In genomic region chr17:75737133-75737962, GRCh38 we compare ENCODE assay signal across 13 cellular contexts. TPM values are rescaled to one million over a fixed set of nuclear protein-coding genes. Genes with fewer than 3 reads are reported as not detected.
A peak's percentile ranks its signal among the peaks of the same experiment; 100 is the strongest.
DNase-seq lines count a peak whose midpoint lies in the region; ATAC-seq and TF ChIP-seq lines count a peak whose summit lies in the region.
"Had no signal": no experiment of that assay in that cellular context is flagged by ENCODE, and none has a peak within 500 bp of the region (broad histone marks: within the 10 kb centered on the region; RNA-seq: fewer than 3 reads in every experiment).

No MANE protein-coding gene starts in this region.

- intact Hi-C loops in dendritic cell treated with granulocyte-macrophage colony-stimulating factor and Interleukin-4, amounts not matched to agents 40 ng/mL and 50 ng/mL, for 4 days (cut with micrococcal nuclease) = no loop called here
- intact Hi-C loops in spleen (cut with DNase I; ENCODE audit: low total_unique reads) = no loop called here

- peak overlapping the region; percentile 59 to 88 (median 77); a peak in 21 of 22 replicates for H3K4me2 ChIP-seq in BLaER1 treated with 17β-estradiol and CSF1 and Interleukin-3, amounts not matched to agents 10 nM and 100 nM
- H3K4me2 ChIP-seq in H9 (ENCODE audit: insufficient read depth, insufficient read length, low read length) = no peak overlapping the region

- no peaks in the 10 kb centered on the region for H3K79me1 ChIP-seq in H9 (ENCODE audit: insufficient read depth, low read depth, low read length, poor library complexity, severe bottlenecking)

- no peak overlapping the region for H4K8ac ChIP-seq in H9 (replicated peaks; ENCODE audit: insufficient read length, low read depth, low read length)

- no peak for DNase-seq in H9
- no peak for DNase-seq in spleen
- DNase-seq in WTC11 (ENCODE audit: low spot score) = no peak
- no peak for DNase-seq in middle frontal gyrus (ENCODE audit: extremely low spot score, low spot score)
- DNase-seq: DMS 273 treated with DMSO at 0.1 percent for 48 hours, NCI-H1930, NCI-H2171, NCI-H446 treated with DMSO at 0.1 percent for 48 hours, NCI-H748 treated with DMSO at 0.1 percent for 48 hours, Peyer's patch had no signal

- no peak overlapping the region for H2BK20ac ChIP-seq in H9 (ENCODE audit: low read depth, low read length, poor library complexity, severe bottlenecking)

- H3K23me2 ChIP-seq in H9 (ENCODE audit: insufficient read length, low read depth, low read length, poor library complexity, severe bottlenecking) = no peaks in the 10 kb centered on the region

- no peaks in the 10 kb centered on the region for H3K9me3 ChIP-seq in BLaER1 treated with 17β-estradiol and CSF1 and Interleukin-3, amounts not matched to agents 10 nM and 100 nM (replicated peaks in 1 of 11)
- no peaks in the 10 kb centered on the region for H3K9me3 ChIP-seq in H9 (ENCODE audit: control insufficient read depth, low read depth, low read length)
- H3K9me3 ChIP-seq in spleen = no peaks in the 10 kb centered on the region
- H3K9me3 ChIP-seq: Peyer's patch had no signal

- no peak overlapping the region for H2BK120ac ChIP-seq in H9 (ENCODE audit: low read depth, low read length, poor library complexity, severe bottlenecking)

- H3K36me3 Mint-ChIP-seq in H9 (ENCODE audit: insufficient read depth in 1 of 3, low read depth in 3 of 3) (no peaks in the 10 kb centered on the region), WTC11 (no peaks in the 10 kb centered on the region)
- no peaks in the 10 kb centered on the region for H3K36me3 Mint-ChIP-seq in dendritic cell treated with granulocyte-macrophage colony-stimulating factor and Interleukin-4, amounts not matched to agents 40 ng/mL and 50 ng/mL, for 4 days (ENCODE audit: low read depth)

- H2AK5ac ChIP-seq in H9 (ENCODE audit: insufficient read length, low read length) = no peak overlapping the region

- no peak for TF ChIP-seq CTCF in H9 (conservative IDR thresholded peaks at IDR 0.05)
- no peak for TF ChIP-seq CTCF in spleen (IDR thresholded peaks at IDR 0.05 in 8 of 11, conservative IDR thresholded peaks at IDR 0.05 in 3 of 11)
- no peak for TF ChIP-seq CTCF in WTC11 (IDR thresholded peaks at IDR 0.05)

- ATAC-seq in WTC11 (no peak), GM18502 (IDR thresholded peaks at IDR 0.05; ENCODE audit: poor library complexity, unreplicated experiment) (no peak)

- CTCF ChIA-PET in WTC11 (lab: Charles Lee) = interaction anchor here (1.0 to 3.6 kb wide), 10 partner anchors 8 to 136 kb away, joined by 4 to 30 read pairs (median 6); partner anchors contain the start of genes GALK1, ITGB4 and SMIM5

- H3K4ac ChIP-seq in H9 (ENCODE audit: low read depth, low read length) = no peak overlapping the region

- H3T11ph ChIP-seq in H9 (ENCODE audit: low read length) = no peak overlapping the region

- H3K56ac ChIP-seq in H9 (ENCODE audit: insufficient read length, low read depth, low read length) = no peak overlapping the region

- peak overlapping the region; percentile 25; the same call in 1 of the 2 replicates for H3K14ac ChIP-seq in H9 (ENCODE audit: insufficient read depth, low read length)

- H4K91ac ChIP-seq in H9 (ENCODE audit: insufficient read length, low read depth, low read length) = no peak overlapping the region

- H4K5ac ChIP-seq in H9 (ENCODE audit: insufficient read length, low read depth, low read length) = no peak overlapping the region

- no peak overlapping the region for H2BK12ac ChIP-seq in H9 (ENCODE audit: insufficient read length, low read depth, low read length)

- peaks cover 7% of the 10 kb centered on the region in 2 experiments for H3K4me1 Mint-ChIP-seq in H9
- H3K4me1 Mint-ChIP-seq in dendritic cell treated with granulocyte-macrophage colony-stimulating factor and Interleukin-4, amounts not matched to agents 40 ng/mL and 50 ng/mL, for 4 days (ENCODE audit: low read depth) = peaks cover 14% of the 10 kb centered on the region
- H3K4me1 Mint-ChIP-seq in WTC11 = no peaks in the 10 kb centered on the region

- peak overlapping the region in 8 of 11 experiments; percentile 9 to 71 (median 56); a peak in 12 of 22 replicates for H3K9ac ChIP-seq in BLaER1 treated with 17β-estradiol and CSF1 and Interleukin-3, amounts not matched to agents 10 nM and 100 nM
- H3K9ac ChIP-seq in H9 (ENCODE audit: extremely low read depth, insufficient read length, low read length) = no peak overlapping the region

- H3K4me3 Mint-ChIP-seq in H9 (no peak overlapping the region), WTC11 (no peak overlapping the region)
- no peak overlapping the region for H3K4me3 Mint-ChIP-seq in dendritic cell treated with granulocyte-macrophage colony-stimulating factor and Interleukin-4, amounts not matched to agents 40 ng/mL and 50 ng/mL, for 4 days

- POLR2A ChIA-PET in WTC11 (lab: Charles Lee) = interaction anchor here (1.1 to 1.7 kb wide), 2 partner anchors 13 to 17 kb away, joined by 3 to 6 read pairs; partner anchors contain the start of gene ITGB4

- H3K36me3 ChIP-seq in BLaER1 treated with 17β-estradiol and CSF1 and Interleukin-3, amounts not matched to agents 10 nM and 100 nM = no peaks in the 10 kb centered on the region
- H3K36me3 ChIP-seq in spleen = peaks cover 0 to 80% (median 10%) of the 10 kb centered on the region in 6 donors

- TF ChIP-seq POLR2A in spleen (IDR thresholded peaks at IDR 0.05) = no peak

- no peaks in the 10 kb centered on the region for H3K27me3 ChIP-seq in BLaER1 treated with 17β-estradiol and CSF1 and Interleukin-3, amounts not matched to agents 10 nM and 100 nM
- H3K27me3 ChIP-seq in H9 (ENCODE audit: insufficient read depth, low read length) = no peaks in the 10 kb centered on the region
- no peaks in the 10 kb centered on the region for H3K27me3 ChIP-seq in spleen (replicated peaks in 1 of 7)
- H3K27me3 ChIP-seq: Peyer's patch had no signal

- H3K23ac ChIP-seq in H9 (ENCODE audit: insufficient read length, low read depth, low read length) = no peak overlapping the region

- H3K18ac ChIP-seq in H9 (ENCODE audit: insufficient read length, low read depth, low read length) = no peak overlapping the region

- no peak overlapping the region for H3K4me3 ChIP-seq in BLaER1 treated with 17β-estradiol and CSF1 and Interleukin-3, amounts not matched to agents 10 nM and 100 nM
- peak overlapping the region in 1 of 8 donors; percentile 42 for H3K4me3 ChIP-seq in spleen
- H3K4me3 ChIP-seq: Peyer's patch had no signal

- H3K9me3 Mint-ChIP-seq in H9 = no peaks in the 10 kb centered on the region
- H3K9me3 Mint-ChIP-seq in dendritic cell treated with granulocyte-macrophage colony-stimulating factor and Interleukin-4, amounts not matched to agents 40 ng/mL and 50 ng/mL, for 4 days = no peaks in the 10 kb centered on the region
- H3K9me3 Mint-ChIP-seq in WTC11 = no peaks in the 10 kb centered on the region

- WGBS in H9 (ENCODE audit: extremely low coverage, insufficient read length, low lambda C conversion rate) = no CpG with 5 or more reads among the region's 20 CpGs
- 71 to 90% (median 83%) methylated on average over 8 to 20 of the region's 20 CpGs for WGBS in spleen, 5 donors

- H4K20me1 ChIP-seq in BLaER1 treated with 17β-estradiol and CSF1 and Interleukin-3, amounts not matched to agents 10 nM and 100 nM = no peaks in the 10 kb centered on the region
- H4K20me1 ChIP-seq in H9 (ENCODE audit: control insufficient read depth, insufficient read depth, insufficient read length) = no peaks in the 10 kb centered on the region

- no peak overlapping the region for H2AFZ ChIP-seq in H9 (ENCODE audit: low read length)

- no peak overlapping the region for H2BK15ac ChIP-seq in H9 (ENCODE audit: low read depth, low read length)

- H3K79me2 ChIP-seq in H9 (ENCODE audit: insufficient read depth, low read length) = no peaks in the 10 kb centered on the region

- no peak overlapping the region for H2BK5ac ChIP-seq in H9 (ENCODE audit: insufficient read length, low read length)

- H3K27ac ChIP-seq in BLaER1 treated with 17β-estradiol and CSF1 and Interleukin-3, amounts not matched to agents 10 nM and 100 nM = peak overlapping the region; percentile 54 to 90 (median 77); a peak in 20 of 22 replicates
- H3K27ac ChIP-seq in H9 (ENCODE audit: insufficient read length, low read depth, low read length) = no peak overlapping the region
- peak overlapping the region in 5 of 8 donors; percentile 46 to 82 (median 74) for H3K27ac ChIP-seq in spleen
- H3K27ac ChIP-seq: Peyer's patch had no signal

- H3K4me1 ChIP-seq in BLaER1 treated with 17β-estradiol and CSF1 and Interleukin-3, amounts not matched to agents 10 nM and 100 nM = peaks cover 24 to 65% (median 37%) of the 10 kb centered on the region in 10 experiments
- H3K4me1 ChIP-seq in H9 (ENCODE audit: insufficient read depth, low read length) (no peaks in the 10 kb centered on the region), spleen (peaks cover 6 to 56% (median 16%) of the 10 kb centered on the region in 6 donors)

- H3K27me3 Mint-ChIP-seq in H9 (ENCODE audit: low read depth) = no peaks in the 10 kb centered on the region
- peaks cover 3% of the 10 kb centered on the region for H3K27me3 Mint-ChIP-seq in dendritic cell treated with granulocyte-macrophage colony-stimulating factor and Interleukin-4, amounts not matched to agents 40 ng/mL and 50 ng/mL, for 4 days
- no peaks in the 10 kb centered on the region for H3K27me3 Mint-ChIP-seq in WTC11 (ENCODE audit: low read depth)

- no peak overlapping the region for H3K27ac Mint-ChIP-seq in H9
- H3K27ac Mint-ChIP-seq in dendritic cell treated with granulocyte-macrophage colony-stimulating factor and Interleukin-4, amounts not matched to agents 40 ng/mL and 50 ng/mL, for 4 days = peak overlapping the region; percentile 68
- H3K27ac Mint-ChIP-seq in WTC11 = no peak overlapping the region

TF ChIP-seq in WTC11, 78 proteins besides CTCF, POLR2A, EP300 and RAD21 (continues in another document):
- TF ChIP-seq SP1 (CRISPR knock-in tag; conservative IDR thresholded peaks at IDR 0.05) (no peak), MXD4 (CRISPR knock-in tag; IDR thresholded peaks at IDR 0.05; ENCODE audit: borderline replicate concordance) (no peak)

RNA-seq across cellular contexts. Expression of gene ITGB4, which starts 16.1 kb away (rescaled TPM):
- 3.9 and 5.3 TPM in 2 replicates for total RNA-seq in H9 (2021)
- 100 to 1,000 TPM in 3 of 7 donors, 10 to 100 TPM in 4; 80.4 to 205 (median 90.1) TPM for total RNA-seq in spleen
- polyA plus RNA-seq in spleen = 10 to 100 TPM; 16.6 to 49.9 (median 30.1) TPM
- total RNA-seq in WTC11 (2021) = 9.5 to 11.2 TPM (median 10.6 TPM) in 3 replicates

RNA-seq across cellular contexts. Expression of gene GALK1, which starts 27.6 kb away (rescaled TPM):
- 36.7 and 38.4 TPM in 2 replicates for total RNA-seq in H9 (2021)
- 10 to 100 TPM; 23.5 to 45.1 (median 33.5) TPM for total RNA-seq in spleen
- polyA plus RNA-seq in spleen = 10 to 100 TPM; 34.2 to 45.9 (median 37.0) TPM
- 42.2 to 49.9 TPM (median 49.4 TPM) in 3 replicates for total RNA-seq in WTC11 (2021)

RNA-seq across cellular contexts. Expression of gene UNK, which starts 47.3 kb away (rescaled TPM):
- total RNA-seq in H9 (2021) = 35.6 and 36.4 TPM in 2 replicates
- total RNA-seq in spleen = 10 to 100 TPM; 35.4 to 53.8 (median 48.6) TPM
- 10 to 100 TPM; 19.0 to 41.9 (median 25.8) TPM for polyA plus RNA-seq in spleen
- 35.0 to 37.8 TPM (median 35.4 TPM) in 3 replicates for total RNA-seq in WTC11 (2021)
